Comparison of ENCODE assay signal across 21 cellular contexts in genomic region chr7:123675092-123675473, GRCh38. TPM values are rescaled to one million over a fixed set of nuclear protein-coding genes. Genes with fewer than 3 reads are reported as not detected.
A peak's percentile ranks its signal among the peaks of the same experiment; 100 is the strongest.
DNase-seq lines count a peak whose midpoint lies in the region; ATAC-seq, FAIRE-seq and TF ChIP-seq lines count a peak whose summit lies in the region.
"Had no signal": no experiment of that assay in that cellular context is flagged by ENCODE, and none has a peak within 500 bp of the region (broad histone marks: within the 10 kb centered on the region; RNA-seq: fewer than 3 reads in every experiment).

No MANE protein-coding gene starts in this region.

- H3K27ac Mint-ChIP-seq in astrocyte (ENCODE audit: unreplicated experiment): no peak overlapping the region
- H3K27ac Mint-ChIP-seq in WTC11: no peak overlapping the region
- H3K27ac Mint-ChIP-seq: activated naive CD4-positive, alpha-beta T cell treated with anti-CD3 and anti-CD28 coated beads for 36 hours; effector memory CD8-positive, alpha-beta T cell had no signal

- H3K36me3 ChIP-seq in astrocyte (ENCODE audit: insufficient read depth, low read length): no peaks in the 10 kb centered on the region
- no peaks in the 10 kb centered on the region for H3K36me3 ChIP-seq in left ventricle myocardium inferior
- H3K36me3 ChIP-seq: WERI-Rb-1 had no signal

- H3K9me3 Mint-ChIP-seq in astrocyte (ENCODE audit: unreplicated experiment) (no peaks in the 10 kb centered on the region), WTC11 (no peaks in the 10 kb centered on the region)
- H3K9me3 Mint-ChIP-seq: activated naive CD4-positive, alpha-beta T cell treated with anti-CD3 and anti-CD28 coated beads for 36 hours; effector memory CD8-positive, alpha-beta T cell; T-cell had no signal

- no peak overlapping the region for H2AFZ ChIP-seq in astrocyte (ENCODE audit: low read depth, low read length)

- TF ChIP-seq CTCF in astrocyte (IDR thresholded peaks at IDR 0.05; ENCODE audit: insufficient read depth, low read depth, low read length) (no peak), left ventricle myocardium inferior (IDR thresholded peaks at IDR 0.05; ENCODE audit: borderline replicate concordance) (no peak), WTC11 (IDR thresholded peaks at IDR 0.05) (no peak)

- H3K9me3 ChIP-seq in astrocyte (ENCODE audit: insufficient read depth, low read depth, low read length) (no peaks in the 10 kb centered on the region), left ventricle myocardium inferior (replicated peaks) (no peaks in the 10 kb centered on the region)

- no peak for FAIRE-seq in astrocyte (lab: Jason Lieb, UNC)

- POLR2A ChIA-PET in WTC11 (lab: Charles Lee): no interaction called here

- H3K27me3 Mint-ChIP-seq in astrocyte (ENCODE audit: low read depth, unreplicated experiment) (no peaks in the 10 kb centered on the region), WTC11 (ENCODE audit: low read depth) (no peaks in the 10 kb centered on the region)
- H3K27me3 Mint-ChIP-seq: effector memory CD8-positive, alpha-beta T cell; T-cell had no signal

- no peaks in the 10 kb centered on the region for H3K79me2 ChIP-seq in astrocyte (ENCODE audit: insufficient read depth, low read length)

- no peak overlapping the region for H3K4me3 ChIP-seq in astrocyte (ENCODE audit: insufficient read depth, low read depth, low read length)
- no peak overlapping the region for H3K4me3 ChIP-seq in left ventricle myocardium inferior

- H3K4me2 ChIP-seq in astrocyte (ENCODE audit: low read length): no peak overlapping the region

- intact Hi-C loops in left ventricle myocardium inferior (cut with micrococcal nuclease): no loop called here

- no peaks in the 10 kb centered on the region for H4K20me1 ChIP-seq in astrocyte (ENCODE audit: insufficient read depth, low read length)

- CTCF ChIA-PET in WTC11 (lab: Charles Lee): interaction anchor here (1.1 to 1.2 kb wide), 2 partner anchors 17 to 26 kb away, joined by 4 to 5 read pairs; no protein-coding TSS in a partner anchor

- peaks cover 10% of the 10 kb centered on the region for H3K4me1 Mint-ChIP-seq in astrocyte (ENCODE audit: low read depth, unreplicated experiment)
- peaks cover 13% of the 10 kb centered on the region for H3K4me1 Mint-ChIP-seq in WTC11
- H3K4me1 Mint-ChIP-seq: T-cell had no signal

- peak; percentile 27 for DNase-seq in GM04503 (ENCODE audit: low read depth)
- peak; percentile 61 for DNase-seq in astrocyte (ENCODE audit: low read depth)
- DNase-seq in left ventricle myocardium inferior: no peak
- peak; percentile 36 for DNase-seq in renal cortical epithelial cell (ENCODE audit: low read depth)
- no peak for DNase-seq in WTC11 (ENCODE audit: low spot score)
- no peak for DNase-seq in OCI-M2 (lab: John Stamatoyannopoulos, UW; ENCODE audit: unreplicated experiment)
- no peak for DNase-seq in iPS-NIHi11 (ENCODE audit: low spot score)
- DNase-seq: activated naive CD4-positive, alpha-beta T cell treated with anti-CD3 and anti-CD28 coated beads for 36 hours; DND-41; effector memory CD8-positive, alpha-beta T cell; head of caudate nucleus; Karpas-422; NCI-H1436 treated with DMSO at 0.1 percent for 48 hours; OCI-M1; stimulated activated CD4-positive, alpha-beta T cell treated with anti-CD3 and anti-CD28 coated beads, Interleukin-12 subunit alpha, Interleukin-12 subunit beta, amount 100 ng/mL, for 4 hours; T-cell; WERI-Rb-1 had no signal

- H3K36me3 Mint-ChIP-seq in astrocyte (ENCODE audit: low read depth, unreplicated experiment): peaks cover 1% of the 10 kb centered on the region
- H3K36me3 Mint-ChIP-seq in WTC11: no peaks in the 10 kb centered on the region
- H3K36me3 Mint-ChIP-seq: T-cell had no signal

- H3K9ac ChIP-seq in astrocyte (ENCODE audit: low read length): no peak overlapping the region

- H3K4me1 ChIP-seq in astrocyte (ENCODE audit: insufficient read depth, low read length) (peaks cover 9% of the 10 kb centered on the region), left ventricle myocardium inferior (peaks cover 59% of the 10 kb centered on the region)

- ATAC-seq in WTC11 (no peak), GM21390 (IDR thresholded peaks at IDR 0.05; ENCODE audit: unreplicated experiment) (no peak)
- ATAC-seq: effector memory CD8-positive, alpha-beta T cell; T-cell had no signal

- H3K27ac ChIP-seq in astrocyte (ENCODE audit: low read depth, low read length) (no peak overlapping the region), left ventricle myocardium inferior (replicated peaks) (peak overlapping the region; percentile 51)
- H3K27ac ChIP-seq: C4-2B, WERI-Rb-1 had no signal

- H3K4me3 Mint-ChIP-seq in astrocyte (ENCODE audit: unreplicated experiment) (no peak overlapping the region), WTC11 (no peak overlapping the region)
- H3K4me3 Mint-ChIP-seq: activated naive CD4-positive, alpha-beta T cell treated with anti-CD3 and anti-CD28 coated beads for 36 hours; effector memory CD8-positive, alpha-beta T cell; T-cell had no signal

- H3K27me3 ChIP-seq in astrocyte (ENCODE audit: insufficient read depth, low read length) (no peaks in the 10 kb centered on the region), left ventricle myocardium inferior (ENCODE audit: low read depth) (no peaks in the 10 kb centered on the region)

TF ChIP-seq in WTC11, 78 proteins besides CTCF, POLR2A, EP300 and RAD21:
- TF ChIP-seq ZNF317 (CRISPR knock-in tag; IDR thresholded peaks at IDR 0.05; ENCODE audit: borderline replicate concordance, low read depth) (no peak), MLX (CRISPR knock-in tag; IDR thresholded peaks at IDR 0.05) (no peak), TEAD4 (CRISPR knock-in tag; IDR thresholded peaks at IDR 0.05) (no peak)

RNA-seq across cellular contexts. Expression of gene LMOD2, which starts 19.4 kb away (rescaled TPM):
- not detected in 2 replicates for total RNA-seq in astrocyte
- 888 TPM for total RNA-seq in left ventricle myocardium inferior
- not detected in 2 replicates for total RNA-seq in renal cortical epithelial cell
- total RNA-seq in WTC11 (2021): 0.09 to 0.11 TPM in 2 of 3 replicates, not detected in the other
- total RNA-seq: activated naive CD4-positive, alpha-beta T cell treated with anti-CD3 and anti-CD28 coated beads for 36 hours; NCI-H460; subcutaneous adipose tissue; T-cell had no signal

Comparison
In these comparisons a context has a peak if more than half of its experiments do, and no peak if none do; other contexts are left out.
1. DNase-seq: peak in GM04503 (single experiment), astrocyte (single experiment) and renal cortical epithelial cell (single experiment); none in left ventricle myocardium inferior (single experiment), WTC11 (single experiment), OCI-M2 (single experiment) and iPS-NIHi11 (single experiment).
2. RNA of gene LMOD2, which starts 19.4 kb away (total RNA-seq): 888 TPM in left ventricle myocardium inferior (single experiment); not detected in astrocyte, 0.09 to 0.11 TPM in WTC11 and not detected in renal cortical epithelial cell; every median in the first group is over 100 times any median in the second.